1 cellular context compared by ENCODE assay signal in the genomic region with DNA sequence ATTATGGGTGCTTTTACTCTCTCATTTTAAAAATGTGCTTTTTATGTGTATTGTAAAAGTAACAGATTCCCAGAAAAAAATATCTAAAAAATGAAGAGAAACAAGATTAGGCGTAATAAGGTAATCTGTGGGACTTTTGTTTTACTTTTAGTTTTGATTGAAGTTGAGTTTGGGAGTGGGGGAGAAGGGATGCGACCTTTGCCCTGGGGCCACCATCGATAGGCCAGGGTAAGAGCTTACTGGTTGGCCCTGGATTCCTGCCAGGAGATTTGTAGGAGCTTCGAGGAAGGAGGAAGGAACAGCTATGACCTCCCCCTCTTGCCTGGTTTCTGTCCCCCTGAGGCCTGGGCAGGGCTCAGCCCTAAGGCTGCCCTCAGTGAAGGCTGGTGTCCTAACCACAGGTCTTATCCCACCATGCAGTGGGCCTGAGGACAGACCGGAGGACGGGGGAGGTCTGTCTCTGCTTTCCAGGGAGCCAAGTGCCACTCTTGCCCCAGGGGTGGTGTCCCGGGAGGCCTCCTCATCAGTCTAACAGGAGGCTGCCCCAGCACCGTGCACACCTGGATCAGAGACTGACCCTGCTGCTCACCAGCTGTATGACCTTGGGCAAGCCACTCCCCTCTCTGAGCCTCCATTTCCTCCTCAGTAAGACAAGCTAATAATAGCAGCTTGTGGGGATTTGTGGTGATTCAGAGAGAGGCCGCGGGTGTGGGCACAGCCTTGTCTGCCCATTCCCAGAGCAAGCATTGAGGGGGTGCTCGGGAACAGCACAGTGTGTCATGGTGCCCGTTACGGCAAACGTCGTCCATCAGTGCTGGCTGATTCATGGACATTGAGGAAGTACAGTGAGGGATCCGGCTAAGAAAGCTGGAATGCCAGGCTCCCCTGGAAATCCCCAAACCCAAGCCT.
A peak's percentile ranks its signal among the peaks of the same experiment; 100 is the strongest.
TF ChIP-seq lines count a peak whose summit lies in the region.

No MANE protein-coding gene starts in this region.

TF ChIP-seq in HepG2, 621 proteins besides CTCF, POLR2A, EP300 and RAD21 (continued from another document and continues in another):
- no peak for TF ChIP-seq RFX5 (IDR thresholded peaks at IDR 0.05; ENCODE audit: low read depth, low read length)
- TF ChIP-seq ZEB1 (IDR thresholded peaks at IDR 0.05; ENCODE audit: insufficient replicate concordance, low read depth): peak; percentile 4
- TF ChIP-seq THAP9 (CRISPR knock-in tag; IDR thresholded peaks at IDR 0.05; ENCODE audit: borderline replicate concordance): no peak; the same call in 1 of the 2 replicates
- no peak for TF ChIP-seq MAFF (IDR thresholded peaks at IDR 0.05; ENCODE audit: low read depth, low read length)
- peak; percentile 33; the same call in 1 of the 2 replicates for TF ChIP-seq UBTF (CRISPR knock-in tag; IDR thresholded peaks at IDR 0.05)
- peak; percentile 2; the same call in 1 of the 2 replicates for TF ChIP-seq IRF2 (CRISPR knock-in tag; IDR thresholded peaks at IDR 0.05)
- TF ChIP-seq, protein P1, sequence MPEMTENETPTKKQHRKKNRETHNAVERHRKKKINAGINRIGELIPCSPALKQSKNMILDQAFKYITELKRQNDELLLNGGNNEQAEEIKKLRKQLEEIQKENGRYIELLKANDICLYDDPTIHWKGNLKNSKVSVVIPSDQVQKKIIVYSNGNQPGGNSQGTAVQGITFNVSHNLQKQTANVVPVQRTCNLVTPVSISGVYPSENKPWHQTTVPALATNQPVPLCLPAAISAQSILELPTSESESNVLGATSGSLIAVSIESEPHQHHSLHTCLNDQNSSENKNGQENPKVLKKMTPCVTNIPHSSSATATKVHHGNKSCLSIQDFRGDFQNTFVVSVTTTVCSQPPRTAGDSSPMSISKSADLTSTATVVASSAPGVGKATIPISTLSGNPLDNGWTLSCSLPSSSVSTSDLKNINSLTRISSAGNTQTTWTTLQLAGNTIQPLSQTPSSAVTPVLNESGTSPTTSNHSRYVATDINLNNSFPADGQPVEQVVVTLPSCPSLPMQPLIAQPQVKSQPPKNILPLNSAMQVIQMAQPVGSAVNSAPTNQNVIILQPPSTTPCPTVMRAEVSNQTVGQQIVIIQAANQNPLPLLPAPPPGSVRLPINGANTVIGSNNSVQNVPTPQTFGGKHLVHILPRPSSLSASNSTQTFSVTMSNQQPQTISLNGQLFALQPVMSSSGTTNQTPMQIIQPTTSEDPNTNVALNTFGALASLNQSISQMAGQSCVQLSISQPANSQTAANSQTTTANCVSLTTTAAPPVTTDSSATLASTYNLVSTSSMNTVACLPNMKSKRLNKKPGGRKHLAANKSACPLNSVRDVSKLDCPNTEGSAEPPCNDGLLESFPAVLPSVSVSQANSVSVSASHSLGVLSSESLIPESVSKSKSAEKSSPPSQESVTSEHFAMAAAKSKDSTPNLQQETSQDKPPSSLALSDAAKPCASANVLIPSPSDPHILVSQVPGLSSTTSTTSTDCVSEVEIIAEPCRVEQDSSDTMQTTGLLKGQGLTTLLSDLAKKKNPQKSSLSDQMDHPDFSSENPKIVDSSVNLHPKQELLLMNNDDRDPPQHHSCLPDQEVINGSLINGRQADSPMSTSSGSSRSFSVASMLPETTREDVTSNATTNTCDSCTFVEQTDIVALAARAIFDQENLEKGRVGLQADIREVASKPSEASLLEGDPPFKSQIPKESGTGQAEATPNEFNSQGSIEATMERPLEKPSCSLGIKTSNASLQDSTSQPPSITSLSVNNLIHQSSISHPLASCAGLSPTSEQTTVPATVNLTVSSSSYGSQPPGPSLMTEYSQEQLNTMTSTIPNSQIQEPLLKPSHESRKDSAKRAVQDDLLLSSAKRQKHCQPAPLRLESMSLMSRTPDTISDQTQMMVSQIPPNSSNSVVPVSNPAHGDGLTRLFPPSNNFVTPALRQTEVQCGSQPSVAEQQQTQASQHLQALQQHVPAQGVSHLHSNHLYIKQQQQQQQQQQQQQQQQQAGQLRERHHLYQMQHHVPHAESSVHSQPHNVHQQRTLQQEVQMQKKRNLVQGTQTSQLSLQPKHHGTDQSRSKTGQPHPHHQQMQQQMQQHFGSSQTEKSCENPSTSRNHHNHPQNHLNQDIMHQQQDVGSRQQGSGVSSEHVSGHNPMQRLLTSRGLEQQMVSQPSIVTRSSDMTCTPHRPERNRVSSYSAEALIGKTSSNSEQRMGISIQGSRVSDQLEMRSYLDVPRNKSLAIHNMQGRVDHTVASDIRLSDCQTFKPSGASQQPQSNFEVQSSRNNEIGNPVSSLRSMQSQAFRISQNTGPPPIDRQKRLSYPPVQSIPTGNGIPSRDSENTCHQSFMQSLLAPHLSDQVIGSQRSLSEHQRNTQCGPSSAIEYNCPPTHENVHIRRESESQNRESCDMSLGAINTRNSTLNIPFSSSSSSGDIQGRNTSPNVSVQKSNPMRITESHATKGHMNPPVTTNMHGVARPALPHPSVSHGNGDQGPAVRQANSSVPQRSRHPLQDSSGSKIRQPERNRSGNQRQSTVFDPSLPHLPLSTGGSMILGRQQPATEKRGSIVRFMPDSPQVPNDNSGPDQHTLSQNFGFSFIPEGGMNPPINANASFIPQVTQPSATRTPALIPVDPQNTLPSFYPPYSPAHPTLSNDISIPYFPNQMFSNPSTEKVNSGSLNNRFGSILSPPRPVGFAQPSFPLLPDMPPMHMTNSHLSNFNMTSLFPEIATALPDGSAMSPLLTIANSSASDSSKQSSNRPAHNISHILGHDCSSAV (CRISPR knock-in tag; IDR thresholded peaks at IDR 0.05; ENCODE audit: borderline replicate concordance): peak; percentile 67; the same call in 1 of the 2 replicates
- TF ChIP-seq ZNF274 (CRISPR knock-in tag; IDR thresholded peaks at IDR 0.05): peak; percentile 72; the same call in 1 of the 2 replicates
- no peak for TF ChIP-seq CENPX (CRISPR knock-in tag; IDR thresholded peaks at IDR 0.05)
- 0 out of 2 replicates have a peak, but pooled peaks have one; percentile 70 for TF ChIP-seq CENPT (CRISPR knock-in tag; IDR thresholded peaks at IDR 0.05; ENCODE audit: low read depth)
- peak; percentile 8; the same call in 1 of the 2 replicates for TF ChIP-seq FOXO1 (CRISPR knock-in tag; IDR thresholded peaks at IDR 0.05)
- no peak for TF ChIP-seq HIVEP1 (CRISPR knock-in tag; IDR thresholded peaks at IDR 0.05)
- TF ChIP-seq ZNF510 (CRISPR knock-in tag; IDR thresholded peaks at IDR 0.05; ENCODE audit: low read depth): peak; percentile 13; the same call in 1 of the 2 replicates
- TF ChIP-seq MEIS2 (CRISPR knock-in tag; IDR thresholded peaks at IDR 0.05): peak; percentile 33; the same call in 1 of the 2 replicates
- TF ChIP-seq NR2F6 (IDR thresholded peaks at IDR 0.05): 0 out of 2 replicates have a peak, but pooled peaks have one; percentile 43
- 0 out of 2 replicates have a peak, but pooled peaks have one; percentile 14 for TF ChIP-seq NR2F6 (CRISPR knock-in tag; IDR thresholded peaks at IDR 0.05)
- TF ChIP-seq ZIK1 (CRISPR knock-in tag; IDR thresholded peaks at IDR 0.05; ENCODE audit: borderline replicate concordance, low read depth): no peak
- TF ChIP-seq KLF11 (CRISPR knock-in tag; IDR thresholded peaks at IDR 0.05): peak; percentile 1; the same call in 1 of the 2 replicates
- peak; percentile 80; the same call in 1 of the 2 replicates for TF ChIP-seq REXO4 (CRISPR knock-in tag; IDR thresholded peaks at IDR 0.05; ENCODE audit: borderline replicate concordance)
- peak; percentile 12; the same call in 1 of the 2 replicates for TF ChIP-seq ZNF292 (CRISPR knock-in tag; IDR thresholded peaks at IDR 0.05; ENCODE audit: borderline replicate concordance, low read depth)
- 0 out of 2 replicates have a peak, but pooled peaks have one; percentile 66 for TF ChIP-seq ZBTB44 (CRISPR knock-in tag; IDR thresholded peaks at IDR 0.05)
- TF ChIP-seq SAP130 (CRISPR knock-in tag; IDR thresholded peaks at IDR 0.05; ENCODE audit: low read depth): no peak; the same call in none of the 2 replicates
- peak; percentile 14; the same call in 1 of the 2 replicates for TF ChIP-seq ZNF121 (CRISPR knock-in tag; IDR thresholded peaks at IDR 0.05)
- TF ChIP-seq, protein P2, sequence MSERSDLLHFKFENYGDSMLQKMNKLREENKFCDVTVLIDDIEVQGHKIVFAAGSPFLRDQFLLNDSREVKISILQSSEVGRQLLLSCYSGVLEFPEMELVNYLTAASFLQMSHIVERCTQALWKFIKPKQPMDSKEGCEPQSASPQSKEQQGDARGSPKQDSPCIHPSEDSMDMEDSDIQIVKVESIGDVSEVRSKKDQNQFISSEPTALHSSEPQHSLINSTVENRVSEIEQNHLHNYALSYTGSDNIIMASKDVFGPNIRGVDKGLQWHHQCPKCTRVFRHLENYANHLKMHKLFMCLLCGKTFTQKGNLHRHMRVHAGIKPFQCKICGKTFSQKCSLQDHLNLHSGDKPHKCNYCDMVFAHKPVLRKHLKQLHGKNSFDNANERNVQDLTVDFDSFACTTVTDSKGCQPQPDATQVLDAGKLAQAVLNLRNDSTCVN (CRISPR knock-in tag; IDR thresholded peaks at IDR 0.05; ENCODE audit: borderline replicate concordance): peak; percentile 79; the same call in 1 of the 2 replicates
- TF ChIP-seq SIN3A (IDR thresholded peaks at IDR 0.05; ENCODE audit: borderline replicate concordance, low read depth, low read length): no peak
- TF ChIP-seq ZSCAN21 (CRISPR knock-in tag; IDR thresholded peaks at IDR 0.05; ENCODE audit: borderline replicate concordance): peak; percentile 92
- no peak; the same call in 1 of the 2 replicates for TF ChIP-seq PAX8 (CRISPR knock-in tag; IDR thresholded peaks at IDR 0.05; ENCODE audit: borderline replicate concordance)
- peak; percentile 3; the same call in 1 of the 2 replicates for TF ChIP-seq YEATS4 (CRISPR knock-in tag; IDR thresholded peaks at IDR 0.05; ENCODE audit: borderline replicate concordance)
- TF ChIP-seq, protein P3, sequence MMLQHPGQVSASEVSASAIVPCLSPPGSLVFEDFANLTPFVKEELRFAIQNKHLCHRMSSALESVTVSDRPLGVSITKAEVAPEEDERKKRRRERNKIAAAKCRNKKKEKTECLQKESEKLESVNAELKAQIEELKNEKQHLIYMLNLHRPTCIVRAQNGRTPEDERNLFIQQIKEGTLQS (CRISPR knock-in tag; IDR thresholded peaks at IDR 0.05): 0 out of 2 replicates have a peak, but pooled peaks have one; percentile 27
- no peak; the same call in 1 of the 2 replicates for TF ChIP-seq REL (CRISPR knock-in tag; conservative IDR thresholded peaks at IDR 0.05)
- peak in 1 of 2 experiments; percentile 85; a peak in 2 of 4 replicates for TF ChIP-seq NR2F1 (CRISPR knock-in tag; IDR thresholded peaks at IDR 0.05)
- TF ChIP-seq GABPA (IDR thresholded peaks at IDR 0.05; ENCODE audit: low read depth, low read length): no peak
- TF ChIP-seq GABPA (CRISPR knock-in tag; IDR thresholded peaks at IDR 0.05; ENCODE audit: low read depth): peak; percentile 1; the same call in 1 of the 2 replicates
- TF ChIP-seq LCORL (IDR thresholded peaks at IDR 0.05): peak; percentile 43; the same call in 1 of the 2 replicates
- TF ChIP-seq LCORL (CRISPR knock-in tag; IDR thresholded peaks at IDR 0.05): peak; percentile 16
- TF ChIP-seq U2AF2 (IDR thresholded peaks at IDR 0.05; ENCODE audit: low read depth, low read length): 0 out of 2 replicates have a peak, but pooled peaks have one; percentile 69
- TF ChIP-seq HDAC1 (CRISPR knock-in tag; IDR thresholded peaks at IDR 0.05): peak; percentile 3; the same call in 1 of the 2 replicates
- TF ChIP-seq, protein P4, sequence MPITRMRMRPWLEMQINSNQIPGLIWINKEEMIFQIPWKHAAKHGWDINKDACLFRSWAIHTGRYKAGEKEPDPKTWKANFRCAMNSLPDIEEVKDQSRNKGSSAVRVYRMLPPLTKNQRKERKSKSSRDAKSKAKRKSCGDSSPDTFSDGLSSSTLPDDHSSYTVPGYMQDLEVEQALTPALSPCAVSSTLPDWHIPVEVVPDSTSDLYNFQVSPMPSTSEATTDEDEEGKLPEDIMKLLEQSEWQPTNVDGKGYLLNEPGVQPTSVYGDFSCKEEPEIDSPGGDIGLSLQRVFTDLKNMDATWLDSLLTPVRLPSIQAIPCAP (CRISPR knock-in tag; IDR thresholded peaks at IDR 0.05; ENCODE audit: low read depth): 0 out of 2 replicates have a peak, but pooled peaks have one; percentile 17
- TF ChIP-seq AKAP8 (CRISPR knock-in tag; IDR thresholded peaks at IDR 0.05): no peak
